In genomic region chr3:10026084-10026890, GRCh38 we compare ENCODE assay signal across 8 cellular contexts. TPM values are rescaled to one million over a fixed set of nuclear protein-coding genes. Genes with fewer than 3 reads are reported as not detected.
DNase-seq lines count a peak whose midpoint lies in the region; ATAC-seq and TF ChIP-seq lines count a peak whose summit lies in the region.

Gene FANCD2 (plus strand): TSS chr3:10026437. CDS start chr3:10028658, 2,221 bp downstream.

- peak within 1 kb of the TSS; percentile 86 for H3K4me2 ChIP-seq in PC-3 (ENCODE audit: low read length)

- H3K9me2 ChIP-seq in PC-3 (replicated peaks; ENCODE audit: low read length) = no peaks in the 10 kb centered on the region

- H3K27ac ChIP-seq in HUES6 (ENCODE audit: low read depth, low read length) (peak within 1 kb of the TSS; percentile 97), PC-3 (ENCODE audit: low read length) (peak within 1 kb of the TSS; percentile 67)

- no peaks in the 10 kb centered on the region for H3K9me3 ChIP-seq in HUES6 (ENCODE audit: control insufficient read depth, insufficient read depth, low read depth, low read length)
- H3K9me3 ChIP-seq in PC-3 (ENCODE audit: low read length) = no peaks in the 10 kb centered on the region
- H3K9me3 ChIP-seq in mucosa of stomach (ENCODE audit: control insufficient read depth, low read length) = no peaks in the 10 kb centered on the region

- H4K20me1 ChIP-seq in PC-3 (ENCODE audit: low read length) = no peaks in the 10 kb centered on the region

- peaks cover 7% of the 10 kb centered on the region for H3F3A ChIP-seq in PC-3 (ENCODE audit: low read length, unreplicated experiment)

- DNase-seq in DMS153 (lab: John Stamatoyannopoulos, UW) = peak; percentile 39
- peak; percentile 93 for DNase-seq in PC-3
- DNase-seq in activated T-cell treated with anti-CD3 and anti-CD28 coated beads, Interleukin-2, amount 50 U/mL, for 1 hour = peak; percentile 98
- DNase-seq in erythroblast (lab: John Stamatoyannopoulos, UW) = peak; percentile 95 to 97
- peak; percentile 98 for DNase-seq in stimulated activated CD8-positive, alpha-beta memory T cell treated with anti-CD3 and anti-CD28 coated beads, Interleukin-4, amount 100 ng/mL, for 48 hours

- peaks cover 56% of the 10 kb centered on the region for H3K79me2 ChIP-seq in PC-3 (ENCODE audit: low read length)

- intact Hi-C loops in PC-3 (cut with micrococcal nuclease) = loop anchor here (5.0 to 10.0 kb wide), 2 partner anchors 79 to 181 kb away; partner anchors contain the start of gene RPUSD3

- H3K9ac ChIP-seq in HUES6 (ENCODE audit: low read length) = peak within 1 kb of the TSS; percentile 96
- peak within 1 kb of the TSS; percentile 96 for H3K9ac ChIP-seq in PC-3 (ENCODE audit: low read length)
- peak within 1 kb of the TSS; percentile 95 for H3K9ac ChIP-seq in mucosa of stomach (ENCODE audit: low read length)

- POLR2A ChIA-PET in PC-3 (lab: Charles Lee; ENCODE audit: unreplicated experiment) = interaction anchor here (0.5 to 0.6 kb wide), 3 partner anchors 11 to 105 kb away, joined by 3 to 4 read pairs (median 3); no protein-coding TSS in a partner anchor

- H3K4me1 ChIP-seq in HUES6 (ENCODE audit: control insufficient read depth, insufficient read depth, low read length) = 0 out of 2 replicates have a peak, but pooled peaks cover 4% of the 10 kb centered on the region
- peaks cover 27% of the 10 kb centered on the region for H3K4me1 ChIP-seq in PC-3 (ENCODE audit: insufficient read depth, low read length)
- peaks cover 19% of the 10 kb centered on the region for H3K4me1 ChIP-seq in mucosa of stomach (ENCODE audit: control insufficient read depth, insufficient read depth, low read length)

- BruUV-seq in PC-3 (replicated peaks; lab: Mats Ljungman, UMichigan) = TSS peak; percentile 95

- H3K27me3 ChIP-seq in HUES6 (ENCODE audit: control insufficient read depth, insufficient read depth, low read length) (no peaks in the 10 kb centered on the region), PC-3 (ENCODE audit: low read length) (no peaks in the 10 kb centered on the region), mucosa of stomach (ENCODE audit: control insufficient read depth, insufficient read depth, low read length) (no peaks in the 10 kb centered on the region)

- peak; percentile 94 for TF ChIP-seq POLR2A in erythroblast (IDR thresholded peaks at IDR 0.05; ENCODE audit: low read length)

- H3K36me3 ChIP-seq in HUES6 (ENCODE audit: control insufficient read depth, insufficient read depth, low read length) (peaks cover 44% of the 10 kb centered on the region), PC-3 (ENCODE audit: low read depth, low read length) (peaks cover 22% of the 10 kb centered on the region; the same call in 1 of the 2 replicates), mucosa of stomach (ENCODE audit: control insufficient read depth, insufficient read depth, low read length) (peaks cover 4% of the 10 kb centered on the region)

- H3K4me3 ChIP-seq in HUES6 (ENCODE audit: low read depth, low read length) (peak within 1 kb of the TSS; percentile 83), PC-3 (ENCODE audit: low read length) (peak within 1 kb of the TSS; percentile 94), mucosa of stomach (ENCODE audit: low read length) (peak within 1 kb of the TSS; percentile 98)

- H2AFZ ChIP-seq in PC-3 (ENCODE audit: low read length) = peak within 1 kb of the TSS; percentile 88

- peak; percentile 87 for ATAC-seq in GM21447 (IDR thresholded peaks at IDR 0.05; ENCODE audit: unreplicated experiment)
- peak; percentile 87 for ATAC-seq in PC-3

- CTCF ChIA-PET in PC-3 (lab: Charles Lee) = no interaction called here

- TF ChIP-seq CTCF in PC-3 (conservative IDR thresholded peaks at IDR 0.05; ENCODE audit: low read depth, low read length) = no peak

RNA-seq across cellular contexts. Expression of gene FANCD2, which starts in this region (rescaled TPM):
- 58.7 and 67.9 TPM in 2 replicates for total RNA-seq in PC-3 (2014; rRNA removed)

Comparison
In these comparisons a context has a peak if more than half of its experiments do, and no peak if none do; other contexts are left out.
1. Peak in every context shown above with its lines: DNase-seq, ATAC-seq, H3K4me3 ChIP-seq and H3K27ac ChIP-seq.
2. DNase-seq: peak in every context shown above with its lines; median percentile 98 in activated T-cell treated with anti-CD3 and anti-CD28 coated beads, Interleukin-2, amount 50 U/mL, for 1 hour; 98 in stimulated activated CD8-positive, alpha-beta memory T cell treated with anti-CD3 and anti-CD28 coated beads, Interleukin-4, amount 100 ng/mL, for 48 hours; 96 in erythroblast; 93 in PC-3; 39 in DMS153.